1 cellular context compared by ENCODE assay signal in the genomic region with DNA sequence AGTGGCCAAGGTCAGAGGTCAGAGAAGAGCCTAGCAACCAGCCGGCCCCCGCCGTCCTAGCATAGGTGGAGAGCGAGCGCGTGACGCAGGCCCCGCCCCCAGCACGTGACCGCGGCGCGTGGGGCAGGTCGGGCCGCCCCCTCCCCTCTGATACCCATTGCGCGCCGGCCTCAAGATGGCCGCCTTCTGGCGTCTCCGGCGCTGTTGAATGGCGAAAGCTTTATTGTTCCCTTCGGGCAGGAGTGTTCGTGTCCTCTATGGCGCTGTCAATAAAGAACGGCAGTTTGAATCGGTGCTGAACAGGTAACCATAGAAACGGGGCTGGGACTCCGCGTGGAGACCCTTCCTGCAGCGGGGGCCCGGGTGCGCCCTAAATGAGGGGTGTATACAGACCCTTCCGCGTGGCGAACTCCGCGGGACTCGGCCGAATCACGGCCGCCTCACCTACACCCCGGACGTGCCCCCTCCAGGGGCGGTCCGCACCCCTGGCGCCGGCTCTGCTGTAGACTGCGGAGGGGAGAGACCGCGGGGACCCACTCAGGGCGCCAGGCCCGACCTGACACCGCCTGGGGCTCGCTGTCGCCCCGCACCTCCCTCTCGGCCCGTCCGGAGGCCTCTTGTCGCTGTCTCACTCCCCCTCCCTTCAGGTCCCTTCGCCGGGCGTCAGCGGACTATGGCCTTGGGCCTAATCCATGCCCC.
TF ChIP-seq lines count a peak whose summit lies in the region.

A gene with protein sequence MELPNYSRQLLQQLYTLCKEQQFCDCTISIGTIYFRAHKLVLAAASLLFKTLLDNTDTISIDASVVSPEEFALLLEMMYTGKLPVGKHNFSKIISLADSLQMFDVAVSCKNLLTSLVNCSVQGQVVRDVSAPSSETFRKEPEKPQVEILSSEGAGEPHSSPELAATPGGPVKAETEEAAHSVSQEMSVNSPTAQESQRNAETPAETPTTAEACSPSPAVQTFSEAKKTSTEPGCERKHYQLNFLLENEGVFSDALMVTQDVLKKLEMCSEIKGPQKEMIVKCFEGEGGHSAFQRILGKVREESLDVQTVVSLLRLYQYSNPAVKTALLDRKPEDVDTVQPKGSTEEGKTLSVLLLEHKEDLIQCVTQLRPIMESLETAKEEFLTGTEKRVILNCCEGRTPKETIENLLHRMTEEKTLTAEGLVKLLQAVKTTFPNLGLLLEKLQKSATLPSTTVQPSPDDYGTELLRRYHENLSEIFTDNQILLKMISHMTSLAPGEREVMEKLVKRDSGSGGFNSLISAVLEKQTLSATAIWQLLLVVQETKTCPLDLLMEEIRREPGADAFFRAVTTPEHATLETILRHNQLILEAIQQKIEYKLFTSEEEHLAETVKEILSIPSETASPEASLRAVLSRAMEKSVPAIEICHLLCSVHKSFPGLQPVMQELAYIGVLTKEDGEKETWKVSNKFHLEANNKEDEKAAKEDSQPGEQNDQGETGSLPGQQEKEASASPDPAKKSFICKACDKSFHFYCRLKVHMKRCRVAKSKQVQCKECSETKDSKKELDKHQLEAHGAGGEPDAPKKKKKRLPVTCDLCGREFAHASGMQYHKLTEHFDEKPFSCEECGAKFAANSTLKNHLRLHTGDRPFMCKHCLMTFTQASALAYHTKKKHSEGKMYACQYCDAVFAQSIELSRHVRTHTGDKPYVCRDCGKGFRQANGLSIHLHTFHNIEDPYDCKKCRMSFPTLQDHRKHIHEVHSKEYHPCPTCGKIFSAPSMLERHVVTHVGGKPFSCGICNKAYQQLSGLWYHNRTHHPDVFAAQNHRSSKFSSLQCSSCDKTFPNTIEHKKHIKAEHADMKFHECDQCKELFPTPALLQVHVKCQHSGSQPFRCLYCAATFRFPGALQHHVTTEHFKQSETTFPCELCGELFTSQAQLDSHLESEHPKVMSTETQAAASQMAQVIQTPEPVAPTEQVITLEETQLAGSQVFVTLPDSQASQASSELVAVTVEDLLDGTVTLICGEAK (plus strand): TSS at position 150 of the 699 bp plus-strand sequence. CDS start 38,098 bp downstream, outside the sequence.

TF ChIP-seq in HepG2, 621 proteins besides CTCF, POLR2A, EP300 and RAD21 (continued from another document and continues in another):
- TF ChIP-seq, protein P1, sequence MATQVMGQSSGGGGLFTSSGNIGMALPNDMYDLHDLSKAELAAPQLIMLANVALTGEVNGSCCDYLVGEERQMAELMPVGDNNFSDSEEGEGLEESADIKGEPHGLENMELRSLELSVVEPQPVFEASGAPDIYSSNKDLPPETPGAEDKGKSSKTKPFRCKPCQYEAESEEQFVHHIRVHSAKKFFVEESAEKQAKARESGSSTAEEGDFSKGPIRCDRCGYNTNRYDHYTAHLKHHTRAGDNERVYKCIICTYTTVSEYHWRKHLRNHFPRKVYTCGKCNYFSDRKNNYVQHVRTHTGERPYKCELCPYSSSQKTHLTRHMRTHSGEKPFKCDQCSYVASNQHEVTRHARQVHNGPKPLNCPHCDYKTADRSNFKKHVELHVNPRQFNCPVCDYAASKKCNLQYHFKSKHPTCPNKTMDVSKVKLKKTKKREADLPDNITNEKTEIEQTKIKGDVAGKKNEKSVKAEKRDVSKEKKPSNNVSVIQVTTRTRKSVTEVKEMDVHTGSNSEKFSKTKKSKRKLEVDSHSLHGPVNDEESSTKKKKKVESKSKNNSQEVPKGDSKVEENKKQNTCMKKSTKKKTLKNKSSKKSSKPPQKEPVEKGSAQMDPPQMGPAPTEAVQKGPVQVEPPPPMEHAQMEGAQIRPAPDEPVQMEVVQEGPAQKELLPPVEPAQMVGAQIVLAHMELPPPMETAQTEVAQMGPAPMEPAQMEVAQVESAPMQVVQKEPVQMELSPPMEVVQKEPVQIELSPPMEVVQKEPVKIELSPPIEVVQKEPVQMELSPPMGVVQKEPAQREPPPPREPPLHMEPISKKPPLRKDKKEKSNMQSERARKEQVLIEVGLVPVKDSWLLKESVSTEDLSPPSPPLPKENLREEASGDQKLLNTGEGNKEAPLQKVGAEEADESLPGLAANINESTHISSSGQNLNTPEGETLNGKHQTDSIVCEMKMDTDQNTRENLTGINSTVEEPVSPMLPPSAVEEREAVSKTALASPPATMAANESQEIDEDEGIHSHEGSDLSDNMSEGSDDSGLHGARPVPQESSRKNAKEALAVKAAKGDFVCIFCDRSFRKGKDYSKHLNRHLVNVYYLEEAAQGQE (IDR thresholded peaks at IDR 0.05; ENCODE audit: borderline replicate concordance in 1 of 2, low read depth in 1 of 2, low read length in 2 of 2) = no peak; a peak in 1 of 4 replicates
- no peak for TF ChIP-seq FOXM1 (CRISPR knock-in tag; IDR thresholded peaks at IDR 0.05)
- TF ChIP-seq, protein P2, sequence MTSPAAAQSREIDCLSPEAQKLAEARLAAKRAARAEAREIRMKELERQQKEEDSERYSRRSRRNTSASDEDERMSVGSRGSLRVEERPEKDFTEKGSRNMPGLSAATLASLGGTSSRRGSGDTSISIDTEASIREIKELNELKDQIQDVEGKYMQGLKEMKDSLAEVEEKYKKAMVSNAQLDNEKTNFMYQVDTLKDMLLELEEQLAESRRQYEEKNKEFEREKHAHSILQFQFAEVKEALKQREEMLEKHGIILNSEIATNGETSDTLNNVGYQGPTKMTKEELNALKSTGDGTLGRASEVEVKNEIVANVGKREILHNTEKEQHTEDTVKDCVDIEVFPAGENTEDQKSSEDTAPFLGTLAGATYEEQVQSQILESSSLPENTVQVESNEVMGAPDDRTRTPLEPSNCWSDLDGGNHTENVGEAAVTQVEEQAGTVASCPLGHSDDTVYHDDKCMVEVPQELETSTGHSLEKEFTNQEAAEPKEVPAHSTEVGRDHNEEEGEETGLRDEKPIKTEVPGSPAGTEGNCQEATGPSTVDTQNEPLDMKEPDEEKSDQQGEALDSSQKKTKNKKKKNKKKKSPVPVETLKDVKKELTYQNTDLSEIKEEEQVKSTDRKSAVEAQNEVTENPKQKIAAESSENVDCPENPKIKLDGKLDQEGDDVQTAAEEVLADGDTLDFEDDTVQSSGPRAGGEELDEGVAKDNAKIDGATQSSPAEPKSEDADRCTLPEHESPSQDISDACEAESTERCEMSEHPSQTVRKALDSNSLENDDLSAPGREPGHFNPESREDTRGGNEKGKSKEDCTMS (CRISPR knock-in tag; conservative IDR thresholded peaks at IDR 0.05) = no peak
- TF ChIP-seq, protein P3, sequence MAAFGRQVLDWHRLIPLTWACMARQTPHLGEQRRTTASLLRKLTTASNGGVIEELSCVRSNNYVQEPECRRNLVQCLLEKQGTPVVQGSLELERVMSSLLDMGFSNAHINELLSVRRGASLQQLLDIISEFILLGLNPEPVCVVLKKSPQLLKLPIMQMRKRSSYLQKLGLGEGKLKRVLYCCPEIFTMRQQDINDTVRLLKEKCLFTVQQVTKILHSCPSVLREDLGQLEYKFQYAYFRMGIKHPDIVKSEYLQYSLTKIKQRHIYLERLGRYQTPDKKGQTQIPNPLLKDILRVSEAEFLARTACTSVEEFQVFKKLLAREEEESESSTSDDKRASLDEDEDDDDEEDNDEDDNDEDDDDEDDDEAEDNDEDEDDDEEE (CRISPR knock-in tag; IDR thresholded peaks at IDR 0.05) = no peak
- TF ChIP-seq, protein P4, sequence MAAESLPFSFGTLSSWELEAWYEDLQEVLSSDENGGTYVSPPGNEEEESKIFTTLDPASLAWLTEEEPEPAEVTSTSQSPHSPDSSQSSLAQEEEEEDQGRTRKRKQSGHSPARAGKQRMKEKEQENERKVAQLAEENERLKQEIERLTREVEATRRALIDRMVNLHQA (CRISPR knock-in tag; IDR thresholded peaks at IDR 0.05) = no peak
- TF ChIP-seq MAF1 (CRISPR knock-in tag; IDR thresholded peaks at IDR 0.05; ENCODE audit: borderline replicate concordance) = no peak
- TF ChIP-seq YEATS2 (CRISPR knock-in tag; IDR thresholded peaks at IDR 0.05; ENCODE audit: borderline replicate concordance) = peak; percentile 90
- TF ChIP-seq, protein P5, sequence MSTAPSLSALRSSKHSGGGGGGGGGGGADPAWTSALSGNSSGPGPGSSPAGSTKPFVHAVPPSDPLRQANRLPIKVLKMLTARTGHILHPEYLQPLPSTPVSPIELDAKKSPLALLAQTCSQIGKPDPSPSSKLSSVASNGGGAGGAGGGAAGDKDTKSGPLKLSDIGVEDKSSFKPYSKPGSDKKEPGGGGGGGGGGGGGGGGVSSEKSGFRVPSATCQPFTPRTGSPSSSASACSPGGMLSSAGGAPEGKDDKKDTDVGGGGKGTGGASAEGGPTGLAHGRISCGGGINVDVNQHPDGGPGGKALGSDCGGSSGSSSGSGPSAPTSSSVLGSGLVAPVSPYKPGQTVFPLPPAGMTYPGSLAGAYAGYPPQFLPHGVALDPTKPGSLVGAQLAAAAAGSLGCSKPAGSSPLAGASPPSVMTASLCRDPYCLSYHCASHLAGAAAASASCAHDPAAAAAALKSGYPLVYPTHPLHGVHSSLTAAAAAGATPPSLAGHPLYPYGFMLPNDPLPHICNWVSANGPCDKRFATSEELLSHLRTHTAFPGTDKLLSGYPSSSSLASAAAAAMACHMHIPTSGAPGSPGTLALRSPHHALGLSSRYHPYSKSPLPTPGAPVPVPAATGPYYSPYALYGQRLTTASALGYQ (CRISPR knock-in tag; IDR thresholded peaks at IDR 0.05) = 0 out of 2 replicates have a peak, but pooled peaks have one; percentile 17
- TF ChIP-seq, protein P6, sequence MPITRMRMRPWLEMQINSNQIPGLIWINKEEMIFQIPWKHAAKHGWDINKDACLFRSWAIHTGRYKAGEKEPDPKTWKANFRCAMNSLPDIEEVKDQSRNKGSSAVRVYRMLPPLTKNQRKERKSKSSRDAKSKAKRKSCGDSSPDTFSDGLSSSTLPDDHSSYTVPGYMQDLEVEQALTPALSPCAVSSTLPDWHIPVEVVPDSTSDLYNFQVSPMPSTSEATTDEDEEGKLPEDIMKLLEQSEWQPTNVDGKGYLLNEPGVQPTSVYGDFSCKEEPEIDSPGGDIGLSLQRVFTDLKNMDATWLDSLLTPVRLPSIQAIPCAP (CRISPR knock-in tag; IDR thresholded peaks at IDR 0.05; ENCODE audit: low read depth) = no peak
- TF ChIP-seq, protein P7, sequence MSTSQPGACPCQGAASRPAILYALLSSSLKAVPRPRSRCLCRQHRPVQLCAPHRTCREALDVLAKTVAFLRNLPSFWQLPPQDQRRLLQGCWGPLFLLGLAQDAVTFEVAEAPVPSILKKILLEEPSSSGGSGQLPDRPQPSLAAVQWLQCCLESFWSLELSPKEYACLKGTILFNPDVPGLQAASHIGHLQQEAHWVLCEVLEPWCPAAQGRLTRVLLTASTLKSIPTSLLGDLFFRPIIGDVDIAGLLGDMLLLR (CRISPR knock-in tag; IDR thresholded peaks at IDR 0.05) = no peak; the same call in 1 of the 2 replicates
- peak; percentile 78; the same call in 1 of the 2 replicates for TF ChIP-seq WIZ (CRISPR knock-in tag; IDR thresholded peaks at IDR 0.05)
- TF ChIP-seq ZNF253 (CRISPR knock-in tag; IDR thresholded peaks at IDR 0.05; ENCODE audit: borderline replicate concordance) = no peak
- TF ChIP-seq PHF5A (CRISPR knock-in tag; IDR thresholded peaks at IDR 0.05; ENCODE audit: low read depth, unreplicated experiment) = peak; percentile 97
- peak; percentile 75; the same call in 1 of the 2 replicates for TF ChIP-seq ZNF33A (CRISPR knock-in tag; IDR thresholded peaks at IDR 0.05; ENCODE audit: borderline replicate concordance)
- TF ChIP-seq, protein P8, sequence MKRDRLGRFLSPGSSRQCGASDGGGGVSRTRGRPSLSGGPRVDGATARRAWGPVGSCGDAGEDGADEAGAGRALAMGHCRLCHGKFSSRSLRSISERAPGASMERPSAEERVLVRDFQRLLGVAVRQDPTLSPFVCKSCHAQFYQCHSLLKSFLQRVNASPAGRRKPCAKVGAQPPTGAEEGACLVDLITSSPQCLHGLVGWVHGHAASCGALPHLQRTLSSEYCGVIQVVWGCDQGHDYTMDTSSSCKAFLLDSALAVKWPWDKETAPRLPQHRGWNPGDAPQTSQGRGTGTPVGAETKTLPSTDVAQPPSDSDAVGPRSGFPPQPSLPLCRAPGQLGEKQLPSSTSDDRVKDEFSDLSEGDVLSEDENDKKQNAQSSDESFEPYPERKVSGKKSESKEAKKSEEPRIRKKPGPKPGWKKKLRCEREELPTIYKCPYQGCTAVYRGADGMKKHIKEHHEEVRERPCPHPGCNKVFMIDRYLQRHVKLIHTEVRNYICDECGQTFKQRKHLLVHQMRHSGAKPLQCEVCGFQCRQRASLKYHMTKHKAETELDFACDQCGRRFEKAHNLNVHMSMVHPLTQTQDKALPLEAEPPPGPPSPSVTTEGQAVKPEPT (CRISPR knock-in tag; IDR thresholded peaks at IDR 0.05; ENCODE audit: low read depth) = peak; percentile 57; the same call in 1 of the 2 replicates
- peak; percentile 74; the same call in 1 of the 2 replicates for TF ChIP-seq MIXL1 (CRISPR knock-in tag; IDR thresholded peaks at IDR 0.05)
- no peak; the same call in 1 of the 2 replicates for TF ChIP-seq HMG20A (CRISPR knock-in tag; IDR thresholded peaks at IDR 0.05; ENCODE audit: borderline replicate concordance)
- peak; percentile 80; the same call in 1 of the 2 replicates for TF ChIP-seq ZFP1 (CRISPR knock-in tag; IDR thresholded peaks at IDR 0.05)
- TF ChIP-seq JARID2 (CRISPR knock-in tag; IDR thresholded peaks at IDR 0.05; ENCODE audit: insufficient replicate concordance) = peak; percentile 26
- peak; percentile 64; the same call in 1 of the 2 replicates for TF ChIP-seq GTF2F1 (IDR thresholded peaks at IDR 0.05; ENCODE audit: low read length)
- TF ChIP-seq, protein P9, sequence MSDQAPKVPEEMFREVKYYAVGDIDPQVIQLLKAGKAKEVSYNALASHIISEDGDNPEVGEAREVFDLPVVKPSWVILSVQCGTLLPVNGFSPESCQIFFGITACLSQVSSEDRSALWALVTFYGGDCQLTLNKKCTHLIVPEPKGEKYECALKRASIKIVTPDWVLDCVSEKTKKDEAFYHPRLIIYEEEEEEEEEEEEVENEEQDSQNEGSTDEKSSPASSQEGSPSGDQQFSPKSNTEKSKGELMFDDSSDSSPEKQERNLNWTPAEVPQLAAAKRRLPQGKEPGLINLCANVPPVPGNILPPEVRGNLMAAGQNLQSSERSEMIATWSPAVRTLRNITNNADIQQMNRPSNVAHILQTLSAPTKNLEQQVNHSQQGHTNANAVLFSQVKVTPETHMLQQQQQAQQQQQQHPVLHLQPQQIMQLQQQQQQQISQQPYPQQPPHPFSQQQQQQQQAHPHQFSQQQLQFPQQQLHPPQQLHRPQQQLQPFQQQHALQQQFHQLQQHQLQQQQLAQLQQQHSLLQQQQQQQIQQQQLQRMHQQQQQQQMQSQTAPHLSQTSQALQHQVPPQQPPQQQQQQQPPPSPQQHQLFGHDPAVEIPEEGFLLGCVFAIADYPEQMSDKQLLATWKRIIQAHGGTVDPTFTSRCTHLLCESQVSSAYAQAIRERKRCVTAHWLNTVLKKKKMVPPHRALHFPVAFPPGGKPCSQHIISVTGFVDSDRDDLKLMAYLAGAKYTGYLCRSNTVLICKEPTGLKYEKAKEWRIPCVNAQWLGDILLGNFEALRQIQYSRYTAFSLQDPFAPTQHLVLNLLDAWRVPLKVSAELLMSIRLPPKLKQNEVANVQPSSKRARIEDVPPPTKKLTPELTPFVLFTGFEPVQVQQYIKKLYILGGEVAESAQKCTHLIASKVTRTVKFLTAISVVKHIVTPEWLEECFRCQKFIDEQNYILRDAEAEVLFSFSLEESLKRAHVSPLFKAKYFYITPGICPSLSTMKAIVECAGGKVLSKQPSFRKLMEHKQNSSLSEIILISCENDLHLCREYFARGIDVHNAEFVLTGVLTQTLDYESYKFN (CRISPR knock-in tag; conservative IDR thresholded peaks at IDR 0.05) = peak; percentile 70
- TF ChIP-seq IKZF4 (CRISPR knock-in tag; IDR thresholded peaks at IDR 0.05; ENCODE audit: borderline replicate concordance, low read depth, not compliant biosample characterization) = no peak
- peak; percentile 75 for TF ChIP-seq NCOA2 (CRISPR knock-in tag; IDR thresholded peaks at IDR 0.05)
- TF ChIP-seq POLR2AphosphoS5 (IDR thresholded peaks at IDR 0.05; ENCODE audit: low read depth, low read length) = peak; percentile 41; the same call in 1 of the 2 replicates
- TF ChIP-seq PHF8 (CRISPR knock-in tag; IDR thresholded peaks at IDR 0.05) = peak; percentile 89
- no peak for TF ChIP-seq ZNF589 (CRISPR knock-in tag; conservative IDR thresholded peaks at IDR 0.05)
- TF ChIP-seq ZNF749 (CRISPR knock-in tag; IDR thresholded peaks at IDR 0.05; ENCODE audit: borderline replicate concordance) = no peak
- TF ChIP-seq ZNF484 (CRISPR knock-in tag; IDR thresholded peaks at IDR 0.05; ENCODE audit: borderline replicate concordance, low read depth) = 0 out of 2 replicates have a peak, but pooled peaks have one; percentile 63
- 0 out of 2 replicates have a peak, but pooled peaks have one; percentile 21 for TF ChIP-seq FOXC1 (CRISPR knock-in tag; IDR thresholded peaks at IDR 0.05; ENCODE audit: borderline replicate concordance)
